Comparison of ENCODE assay signal across 8 cellular contexts in genomic region chr5:143401846-143402463, GRCh38. TPM values are rescaled to one million over a fixed set of nuclear protein-coding genes. Genes with fewer than 3 reads are reported as not detected.
DNase-seq lines count a peak whose midpoint lies in the region; ATAC-seq and TF ChIP-seq lines count a peak whose summit lies in the region.

No MANE protein-coding gene starts in this region.

- no peaks in the 10 kb centered on the region for H3K27me3 Mint-ChIP-seq in activated B cell treated with CpG ODN at 0.5 μM for 24 hours

- no peak for TF ChIP-seq CTCF in activated B cell treated with CpG ODN at 0.5 μM for 24 hours (IDR thresholded peaks at IDR 0.05)
- no peak for TF ChIP-seq CTCF in fibroblast of villous mesenchyme (IDR thresholded peaks at IDR 0.05; ENCODE audit: insufficient read depth, low read depth, low read length)

- intact Hi-C loops in activated B cell treated with CpG ODN at 0.5 μM for 24 hours (cut with micrococcal nuclease) (loop anchor here (2.0 to 5.0 kb wide), 4 partner anchors 85 to 405 kb away; no protein-coding TSS in a partner anchor), posterior cingulate gyrus (cut with DNase I) (loop anchor here (5.0 to 10.0 kb wide), 3 partner anchors 180 to 480 kb away; no protein-coding TSS in a partner anchor)

- POLR2A ChIA-PET in activated B cell treated with CpG ODN at 0.5 μM for 24 hours (lab: Charles Lee) = no interaction called here

- peak overlapping the region; percentile 82 for H3K27ac Mint-ChIP-seq in activated B cell treated with CpG ODN at 0.5 μM for 24 hours

- H3K4me3 ChIP-seq in fibroblast of villous mesenchyme (ENCODE audit: low read depth, low read length) = peak overlapping the region; percentile 94

- peaks cover 39% of the 10 kb centered on the region for H3K36me3 Mint-ChIP-seq in activated B cell treated with CpG ODN at 0.5 μM for 24 hours (ENCODE audit: low read depth)

- CTCF ChIA-PET in activated B cell treated with CpG ODN at 0.5 μM for 24 hours (lab: Charles Lee) = no interaction called here

- no peaks in the 10 kb centered on the region for H3K9me3 Mint-ChIP-seq in activated B cell treated with CpG ODN at 0.5 μM for 24 hours

- H3K4me3 Mint-ChIP-seq in activated B cell treated with CpG ODN at 0.5 μM for 24 hours = peak overlapping the region; percentile 90

- H3K4me1 Mint-ChIP-seq in activated B cell treated with CpG ODN at 0.5 μM for 24 hours = peaks cover 62% of the 10 kb centered on the region

- ATAC-seq in activated B cell treated with CpG ODN at 0.5 μM for 24 hours (ENCODE audit: low read depth) = no peak
- no peak for ATAC-seq in HG02759 (IDR thresholded peaks at IDR 0.05; ENCODE audit: unreplicated experiment)

- DNase-seq in activated naive CD4-positive, alpha-beta T cell treated with Interleukin-2 at 50 U/mL for 16 hours = peak; percentile 18
- no peak for DNase-seq in activated naive CD4-positive, alpha-beta T cell treated with anti-CD3 and anti-CD28 coated beads, Interleukin-2, amount 50 U/mL, for 16 hours
- DNase-seq in activated B cell treated with CpG ODN at 0.5 μM for 24 hours = no peak
- DNase-seq in fibroblast of villous mesenchyme (ENCODE audit: low read depth) = no peak
- peak; percentile 55 for DNase-seq in retina
- no peak for DNase-seq in KG1 (lab: John Stamatoyannopoulos, UW)
- no peak for DNase-seq in posterior cingulate gyrus

RNA-seq across cellular contexts. Expression of gene NR3C1, which starts 1.5 kb away (rescaled TPM):
- total RNA-seq in activated B cell treated with CpG ODN at 0.5 μM for 24 hours (105 and 110 TPM in 2 replicates), fibroblast of villous mesenchyme (44.8 and 55.7 TPM in 2 replicates)

Comparison
In these comparisons a context has a peak if more than half of its experiments do, and no peak if none do; other contexts are left out.
1. DNase-seq: peak in activated naive CD4-positive, alpha-beta T cell treated with Interleukin-2 at 50 U/mL for 16 hours (single experiment) and retina (single experiment); none in activated naive CD4-positive, alpha-beta T cell treated with anti-CD3 and anti-CD28 coated beads, Interleukin-2, amount 50 U/mL, for 16 hours (single experiment), activated B cell treated with CpG ODN at 0.5 μM for 24 hours (single experiment), fibroblast of villous mesenchyme (single experiment), KG1 (single experiment) and posterior cingulate gyrus (0 of 10).